In the genomic region with DNA sequence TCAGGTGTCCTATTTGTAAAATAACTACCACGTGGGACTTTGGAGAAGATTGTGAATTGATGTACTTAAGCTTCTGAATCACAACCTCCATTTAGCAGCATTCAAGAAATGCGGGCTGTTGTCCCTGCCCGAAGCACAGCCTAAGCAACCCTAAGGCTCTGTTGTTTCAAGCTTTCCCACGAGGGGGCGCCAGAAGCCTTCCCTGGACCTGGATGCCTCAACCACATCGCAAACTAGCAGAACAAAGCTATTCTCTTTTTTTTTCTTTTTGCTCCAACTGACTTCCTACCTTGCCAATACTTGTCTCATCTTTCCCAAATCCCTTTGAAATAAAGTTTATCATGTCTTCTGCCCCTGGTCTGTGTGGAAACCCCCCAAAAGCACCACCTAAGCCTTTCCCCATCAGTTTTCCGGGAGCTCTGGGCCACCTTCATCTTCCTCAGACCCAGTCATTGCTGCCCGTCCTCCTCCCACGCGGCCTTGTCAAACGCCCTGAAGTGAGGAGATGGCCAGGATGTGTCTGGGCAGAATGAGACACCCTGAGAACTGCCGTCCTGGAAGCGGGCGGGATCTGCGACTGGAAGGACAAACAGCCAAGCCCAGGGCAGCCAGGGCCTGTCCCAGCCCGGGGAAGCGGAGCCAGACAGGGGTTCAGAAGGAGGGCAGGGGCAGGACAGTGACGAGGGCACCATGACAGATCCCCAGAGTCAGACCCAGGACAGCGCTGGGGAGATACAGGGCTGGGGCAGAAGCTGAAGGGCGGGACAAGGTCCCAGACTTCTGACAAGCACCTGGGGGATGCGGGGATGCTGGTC, we compare ENCODE assay signal across 8 cellular contexts.
DNase-seq lines count a peak whose midpoint lies in the region; ATAC-seq and TF ChIP-seq lines count a peak whose summit lies in the region.

No MANE protein-coding gene starts in this region.

- no peak overlapping the region for H3K27ac Mint-ChIP-seq in activated T-helper 17 cell treated with anti-CD3 and anti-CD28 coated beads, Interleukin-2, amount 50 U/mL, for 72 hours

- H3K27ac ChIP-seq in testis: no peak overlapping the region

- H3K4me1 Mint-ChIP-seq in activated T-helper 17 cell treated with anti-CD3 and anti-CD28 coated beads, Interleukin-2, amount 50 U/mL, for 72 hours: peaks cover 15% of the 10 kb centered on the region

- H3K4me3 ChIP-seq in foreskin fibroblast (ENCODE audit: low read depth in 1 of 2, low read length in 2 of 2): no peak overlapping the region
- H3K4me3 ChIP-seq in testis: no peak overlapping the region

- no peaks in the 10 kb centered on the region for H3K36me3 ChIP-seq in testis (ENCODE audit: low read depth, missing control alignments)

- no peak overlapping the region for H3K4me3 Mint-ChIP-seq in activated T-helper 17 cell treated with anti-CD3 and anti-CD28 coated beads, Interleukin-2, amount 50 U/mL, for 72 hours

- H3K9me3 ChIP-seq in testis: no peaks in the 10 kb centered on the region

- peak; percentile 56 for ATAC-seq in activated T-helper 17 cell treated with anti-CD3 and anti-CD28 coated beads, Interleukin-2, amount 50 U/mL, for 72 hours (replicated peaks)
- no peak for ATAC-seq in HG02852 (IDR thresholded peaks at IDR 0.05; ENCODE audit: unreplicated experiment)

- in situ Hi-C loops in KBM-7 (cut with MboI; ENCODE audit: low pct_unique_long_range_greater_than_20kb, low sequenced_read_pairs): no loop called here

- H3K27me3 Mint-ChIP-seq in activated T-helper 17 cell treated with anti-CD3 and anti-CD28 coated beads, Interleukin-2, amount 50 U/mL, for 72 hours: peaks cover 27% of the 10 kb centered on the region

- no peaks in the 10 kb centered on the region for H3K36me3 Mint-ChIP-seq in activated T-helper 17 cell treated with anti-CD3 and anti-CD28 coated beads, Interleukin-2, amount 50 U/mL, for 72 hours (ENCODE audit: low read depth)

- H3K27me3 ChIP-seq in testis: no peaks in the 10 kb centered on the region

- WGBS in testis, 2 donors: 45 to 50% methylated on average over 21 of the region's 21 CpGs

- DNase-seq in EL (peak; percentile 73), KBM-7 (peak; percentile 92), RPMI8226 (peak; percentile 71), foreskin fibroblast (peak; percentile 72 to 92), occipital lobe (lab: John Stamatoyannopoulos, UW) (peak; percentile 70), testis (peak; percentile 95)

- TF ChIP-seq POLR2A in testis (IDR thresholded peaks at IDR 0.05): no peak

- H3K9me3 Mint-ChIP-seq in activated T-helper 17 cell treated with anti-CD3 and anti-CD28 coated beads, Interleukin-2, amount 50 U/mL, for 72 hours: no peaks in the 10 kb centered on the region

- intact Hi-C loops in testis (cut with DNase I; ENCODE audit: low total_unique reads): no loop called here

- no peaks in the 10 kb centered on the region for H3K4me1 ChIP-seq in testis

- peak; percentile 95 for TF ChIP-seq CTCF in foreskin fibroblast (IDR thresholded peaks at IDR 0.05; ENCODE audit: low read depth, low read length)
- TF ChIP-seq CTCF in testis (IDR thresholded peaks at IDR 0.05): peak; percentile 55 to 92 (median 88)
